33 cellular contexts compared by ENCODE assay signal in the genomic region with DNA sequence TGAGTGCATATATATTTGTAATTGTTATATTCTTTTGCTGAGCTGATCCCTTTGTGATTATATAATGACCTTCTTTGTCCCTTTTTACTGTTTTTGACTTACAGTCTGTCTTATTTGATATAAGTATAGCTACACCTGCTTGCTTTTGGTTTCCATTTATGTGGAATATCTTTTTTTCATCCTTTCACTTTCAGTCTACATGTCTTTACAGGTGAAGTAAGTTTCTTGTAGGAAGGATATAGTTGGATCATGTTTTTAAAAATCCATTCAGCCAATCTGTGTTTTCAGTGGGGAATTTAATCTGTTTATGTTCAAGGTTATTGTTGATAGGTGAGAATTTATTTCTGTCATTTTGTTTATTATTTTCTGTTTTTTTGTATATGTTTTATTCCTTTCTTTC. TPM values are rescaled to one million over a fixed set of nuclear protein-coding genes. Genes with fewer than 3 reads are reported as not detected.
"Had no signal": no experiment of that assay in that cellular context is flagged by ENCODE, and none has a peak within 500 bp of the region (broad histone marks: within the 10 kb centered on the region; RNA-seq: fewer than 3 reads in every experiment).

No MANE protein-coding gene starts in this region.

- H3K36me3 ChIP-seq: transverse colon had no signal

- H3K79me2 ChIP-seq: parathyroid adenoma had no signal

- H3K27ac Mint-ChIP-seq: activated naive CD8-positive, alpha-beta T cell; dendritic cell treated with granulocyte-macrophage colony-stimulating factor and Interleukin-4, amounts not matched to agents 40 ng/mL and 50 ng/mL, for 4 days; endodermal cell; naive thymus-derived CD8-positive, alpha-beta T cell; stimulated activated memory B cell treated with anti-CD40 and anti-IgM and Interleukin-4, amounts not matched to agents 10 μg/mL and 1 μg/mL and 100 μg/mL, for 72 hours; T-helper 1 cell treated with Interleukin-12 subunit alpha and Interleukin-12 subunit beta and Interleukin-4 antibody, amounts not matched to agents 30 μg/mL and 1 μg/mL, for 36 hours had no signal

- H3K27me3 Mint-ChIP-seq: dendritic cell treated with granulocyte-macrophage colony-stimulating factor and Interleukin-4, amounts not matched to agents 40 ng/mL and 50 ng/mL, for 4 days had no signal

- ATAC-seq: activated CD4-positive, CD25-positive, alpha-beta regulatory T cell treated with anti-CD3 and anti-CD28 coated beads, Interleukin-2, amount 50 U/mL, for 24 hours; esophagus mucosa; naive thymus-derived CD8-positive, alpha-beta T cell; psoas muscle; stimulated activated memory B cell treated with anti-CD40 and anti-IgM and Interleukin-4, amounts not matched to agents 10 μg/mL and 1 μg/mL and 100 μg/mL, for 72 hours had no signal

- H3K4me2 ChIP-seq: smooth muscle cell had no signal

- H3K9me3 ChIP-seq: testis had no signal

- H3K27me3 ChIP-seq: testis, transverse colon had no signal

- H3K4me1 ChIP-seq: parathyroid adenoma, psoas muscle, testis, transverse colon had no signal

- H3K27ac ChIP-seq: parathyroid adenoma, psoas muscle, testis, transverse colon, VCaP had no signal

- H3K4me3 Mint-ChIP-seq: activated naive CD8-positive, alpha-beta T cell; dendritic cell treated with granulocyte-macrophage colony-stimulating factor and Interleukin-4, amounts not matched to agents 40 ng/mL and 50 ng/mL, for 4 days; endodermal cell; naive thymus-derived CD8-positive, alpha-beta T cell; neural crest cell; stimulated activated memory B cell treated with anti-CD40 and anti-IgM and Interleukin-4, amounts not matched to agents 10 μg/mL and 1 μg/mL and 100 μg/mL, for 72 hours; T-helper 1 cell treated with Interleukin-12 subunit alpha and Interleukin-12 subunit beta and Interleukin-4 antibody, amounts not matched to agents 30 μg/mL and 1 μg/mL, for 36 hours had no signal

- H2AFZ ChIP-seq: parathyroid adenoma had no signal

- FAIRE-seq: TTC549 had no signal

- H3K4me1 Mint-ChIP-seq: endodermal cell; naive thymus-derived CD8-positive, alpha-beta T cell; neural crest cell had no signal

- DNase-seq: activated CD4-positive, alpha-beta T cell treated with anti-CD3 and anti-CD28 coated beads for 48 hours; activated CD4-positive, alpha-beta T cell treated with anti-CD3 and anti-CD28 coated beads, Interleukin-2, amount 50 U/mL, for 48 hours; activated CD8-positive, alpha-beta memory T cell treated with anti-CD3 and anti-CD28 coated beads for 24 hours; activated effector memory CD4-positive, alpha-beta T cell treated with Interleukin-2 at 50 U/mL for 16 hours; activated naive CD4-positive, alpha-beta T cell treated with Interleukin-2 at 50 U/mL for 16 hours; central memory CD4-positive, alpha-beta T cell; endodermal cell; foreskin fibroblast; head of caudate nucleus; mesenchymal stem cell; naive thymus-derived CD8-positive, alpha-beta T cell; nucleus accumbens; psoas muscle; stimulated activated CD4-positive, alpha-beta T cell treated with anti-CD3 and anti-CD28 coated beads, Interleukin-1b, Interleukin-23, amount 100 ng/mL, for 48 hours; stimulated activated CD4-positive, alpha-beta T cell treated with anti-CD3 and anti-CD28 coated beads, Interleukin-4, amount 100 ng/mL, for 4 hours; stimulated activated CD8-positive, alpha-beta memory T cell treated with anti-CD3 and anti-CD28 coated beads, Interleukin-4, amount 100 ng/mL, for 48 hours; T-helper 9 cell; testis; transverse colon had no signal

- H3K9ac ChIP-seq: parathyroid adenoma had no signal

- H3K4me3 ChIP-seq: psoas muscle, smooth muscle cell, testis, transverse colon had no signal

RNA-seq across cellular contexts. Expression of gene GZMH, which starts 12.1 kb away (rescaled TPM):
- total RNA-seq: endodermal cell, esophagus mucosa, kidney epithelial cell, lower leg skin, neural crest cell, smooth muscle cell, urinary bladder had no signal
- polyA plus RNA-seq: smooth muscle cell had no signal

RNA-seq across cellular contexts. Expression of gene CTSG, which starts 21.4 kb away (rescaled TPM):
- total RNA-seq: endodermal cell; esophagus mucosa; kidney epithelial cell; naive thymus-derived CD8-positive, alpha-beta T cell; neural crest cell; smooth muscle cell had no signal
- polyA plus RNA-seq: naive thymus-derived CD8-positive, alpha-beta T cell; smooth muscle cell had no signal

RNA-seq across cellular contexts. Expression of gene GZMB, which starts 36.6 kb away (rescaled TPM):
- total RNA-seq: endodermal cell, kidney epithelial cell, neural crest cell, smooth muscle cell, urinary bladder had no signal
- polyA plus RNA-seq: smooth muscle cell had no signal
